23 cellular contexts compared by ENCODE assay signal in the genomic region with DNA sequence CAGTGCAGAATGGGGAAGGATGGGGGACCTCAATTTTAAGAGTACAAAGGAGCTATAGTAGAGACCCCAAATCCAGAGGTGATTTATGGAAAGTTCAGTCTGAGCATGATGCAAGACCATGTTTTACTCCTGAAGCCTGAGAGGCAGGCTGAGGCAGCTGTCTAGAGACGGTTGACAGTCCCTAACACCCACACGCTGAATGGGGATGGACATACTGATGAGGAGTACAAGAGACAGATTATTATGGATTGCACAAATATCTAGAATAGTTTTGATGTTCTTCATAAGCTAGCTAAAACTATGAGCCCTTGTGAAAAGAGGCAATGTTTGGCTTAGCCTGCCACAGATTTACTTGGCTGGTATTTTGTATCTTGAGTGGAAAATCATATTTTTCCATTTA.
"Had no signal": no experiment of that assay in that cellular context is flagged by ENCODE, and none has a peak within 500 bp of the region (broad histone marks: within the 10 kb centered on the region; RNA-seq: fewer than 3 reads in every experiment).

No MANE protein-coding gene starts in this region.

- H3K4me3 ChIP-seq: breast epithelium, colonic mucosa, esophagus muscularis mucosa, heart right ventricle, pancreas, psoas muscle, right atrium auricular region, vagina had no signal

- H3K4me1 Mint-ChIP-seq: activated T-helper 17 cell treated with anti-CD3 and anti-CD28 coated beads, Interleukin-2, amount 50 U/mL, for 72 hours; central memory CD8-positive, alpha-beta T cell; stimulated activated effector memory CD8-positive, alpha-beta T cell treated with anti-CD3 and anti-CD28 coated beads, Interleukin-12 subunit alpha, Interleukin-12 subunit beta, amount 100 ng/mL, for 72 hours had no signal

- ATAC-seq: activated T-helper 17 cell treated with anti-CD3 and anti-CD28 coated beads, Interleukin-2, amount 50 U/mL, for 72 hours; heart right ventricle; left cardiac atrium; pancreas; psoas muscle; stimulated activated effector memory CD8-positive, alpha-beta T cell treated with anti-CD3 and anti-CD28 coated beads, Interleukin-12 subunit alpha, Interleukin-12 subunit beta, amount 100 ng/mL, for 72 hours; WTC11 had no signal

- H3K36me3 ChIP-seq: breast epithelium, colonic mucosa, esophagus muscularis mucosa, heart right ventricle, neutrophil, pancreas, right atrium auricular region, vagina had no signal

- H3K36me3 Mint-ChIP-seq: activated naive CD8-positive, alpha-beta T cell; stimulated activated effector memory CD8-positive, alpha-beta T cell treated with anti-CD3 and anti-CD28 coated beads, Interleukin-12 subunit alpha, Interleukin-12 subunit beta, amount 100 ng/mL, for 72 hours; type B pancreatic cell; WTC11 had no signal

- H3K9me3 Mint-ChIP-seq: nephron, type B pancreatic cell, WTC11 had no signal

- H3K27ac ChIP-seq: breast epithelium, colonic mucosa, esophagus muscularis mucosa, heart right ventricle, neutrophil, pancreas, psoas muscle, right atrium auricular region, vagina had no signal

- H3K27me3 Mint-ChIP-seq: activated T-helper 17 cell treated with anti-CD3 and anti-CD28 coated beads, Interleukin-2, amount 50 U/mL, for 72 hours; central memory CD8-positive, alpha-beta T cell had no signal

- H3K27me3 ChIP-seq: breast epithelium, colonic mucosa, esophagus muscularis mucosa, heart right ventricle, neutrophil, pancreas, right atrium auricular region, vagina had no signal

- H3K9me3 ChIP-seq: breast epithelium, colonic mucosa, esophagus muscularis mucosa, heart right ventricle, neutrophil, pancreas, psoas muscle, right atrium auricular region, vagina had no signal

- H3K4me1 ChIP-seq: breast epithelium, colonic mucosa, esophagus muscularis mucosa, pancreas, psoas muscle, right atrium auricular region had no signal

- DNase-seq: activated T-cell treated with anti-CD3 and anti-CD28 coated beads, Interleukin-2, amount 50 U/mL, for 1 hour; colonic mucosa; heart right ventricle; islet precursor cell; left cardiac atrium; midbrain; pancreas; psoas muscle; small intestine; stimulated activated CD4-positive, alpha-beta T cell treated with anti-CD3 and anti-CD28 coated beads, Interleukin-2, amount 100 ng/mL, for 24 hours; T1000 had no signal

- H3K4me3 Mint-ChIP-seq: activated naive CD8-positive, alpha-beta T cell; activated T-helper 17 cell treated with anti-CD3 and anti-CD28 coated beads, Interleukin-2, amount 50 U/mL, for 72 hours; central memory CD8-positive, alpha-beta T cell; nephron; stimulated activated effector memory CD8-positive, alpha-beta T cell treated with anti-CD3 and anti-CD28 coated beads, Interleukin-12 subunit alpha, Interleukin-12 subunit beta, amount 100 ng/mL, for 72 hours; type B pancreatic cell; WTC11 had no signal

- FAIRE-seq: pancreas, small intestine had no signal

- H3K27ac Mint-ChIP-seq: activated naive CD8-positive, alpha-beta T cell; activated T-helper 17 cell treated with anti-CD3 and anti-CD28 coated beads, Interleukin-2, amount 50 U/mL, for 72 hours; nephron; stimulated activated effector memory CD8-positive, alpha-beta T cell treated with anti-CD3 and anti-CD28 coated beads, Interleukin-12 subunit alpha, Interleukin-12 subunit beta, amount 100 ng/mL, for 72 hours; type B pancreatic cell; WTC11 had no signal
